ENCODE assay signal across 25 cellular contexts in genomic region chr5:171914939-171915338, GRCh38.
DNase-seq lines count a peak whose midpoint lies in the region; ATAC-seq, FAIRE-seq and TF ChIP-seq lines count a peak whose summit lies in the region.
"Had no signal": no experiment of that assay in that cellular context is flagged by ENCODE, and none has a peak within 500 bp of the region (broad histone marks: within the 10 kb centered on the region; RNA-seq: fewer than 3 reads in every experiment).

No MANE protein-coding gene starts in this region.

- DNase-seq in stimulated activated naive CD8-positive, alpha-beta T cell treated with anti-CD3 and anti-CD28 coated beads, Interleukin-15, amount 100 ng/mL, for 72 hours, result no peak
- DNase-seq in NCI-H2227 (lab: John Stamatoyannopoulos, UW; ENCODE audit: unreplicated experiment) (peak; percentile 23), H1 (ENCODE audit: low read depth in 1 of 2, low spot score in 2 of 2) (no peak), HUDEP-2 (lab: John Stamatoyannopoulos, UW; ENCODE audit: unreplicated experiment in 76 of 76) (no peak), SJCRH30 (no peak)
- DNase-seq in stimulated activated naive B cell treated with anti-CD40 and anti-IgM and Interleukin-4, amounts not matched to agents 10 μg/mL and 1 μg/mL and 100 μg/mL, for 72 hours, result no peak
- no peak for DNase-seq in naive thymus-derived CD4-positive, alpha-beta T cell
- DNase-seq: activated gamma-delta T cell; activated T-cell treated with anti-CD3 and anti-CD28 coated beads, Interleukin-2, amount 50 U/mL, for 24 hours; caudate nucleus; COR-L47; effector memory CD8-positive, alpha-beta T cell; erythroblast; heart left ventricle; left ventricle myocardium inferior; mesendoderm; NCI-H1930; NCI-H226; NCI-H526 treated with DMSO at 0.1 percent for 48 hours; right lobe of liver; upper lobe of left lung had no signal

- H3K18ac ChIP-seq in H1 (ENCODE audit: extremely low read depth, low read length), result no peak overlapping the region

- no peaks in the 10 kb centered on the region for H3K9me3 Mint-ChIP-seq in stimulated activated naive CD8-positive, alpha-beta T cell treated with anti-CD3 and anti-CD28 coated beads, Interleukin-15, Interleukin-2, amounts not matched to agents 100 ng/mL and 50 ng/mL, for 24 hours
- H3K9me3 Mint-ChIP-seq in stimulated activated naive CD8-positive, alpha-beta T cell treated with anti-CD3 and anti-CD28 coated beads, Interleukin-15, amount 100 ng/mL, for 72 hours, result peaks cover 0 to 8% of the 10 kb centered on the region in 2 donors
- peaks cover 0 to 4% of the 10 kb centered on the region in 2 donors for H3K9me3 Mint-ChIP-seq in stimulated activated naive B cell treated with anti-CD40 and anti-IgM and Interleukin-4, amounts not matched to agents 10 μg/mL and 1 μg/mL and 100 μg/mL, for 72 hours
- H3K9me3 Mint-ChIP-seq in naive thymus-derived CD4-positive, alpha-beta T cell, result peaks cover 0 to 6% (median 0%) of the 10 kb centered on the region in 11 donors
- H3K9me3 Mint-ChIP-seq: activated T-cell treated with anti-CD3 and anti-CD28 coated beads, Interleukin-2, amount 50 U/mL, for 24 hours; effector memory CD8-positive, alpha-beta T cell had no signal

- TF ChIP-seq CTCF in H1 (IDR thresholded peaks at IDR 0.05; ENCODE audit: control extremely low read depth in 1 of 3, insufficient read depth in 1 of 3, low read depth in 1 of 3, low read length in 3 of 3), result no peak

- H3K23ac ChIP-seq in H1 (ENCODE audit: insufficient read length), result no peak overlapping the region

- no peak overlapping the region for H3K4me3 Mint-ChIP-seq in stimulated activated naive CD8-positive, alpha-beta T cell treated with anti-CD3 and anti-CD28 coated beads, Interleukin-15, Interleukin-2, amounts not matched to agents 100 ng/mL and 50 ng/mL, for 24 hours
- no peak overlapping the region for H3K4me3 Mint-ChIP-seq in stimulated activated naive CD8-positive, alpha-beta T cell treated with anti-CD3 and anti-CD28 coated beads, Interleukin-15, amount 100 ng/mL, for 72 hours
- no peak overlapping the region for H3K4me3 Mint-ChIP-seq in stimulated activated naive B cell treated with anti-CD40 and anti-IgM and Interleukin-4, amounts not matched to agents 10 μg/mL and 1 μg/mL and 100 μg/mL, for 72 hours
- no peak overlapping the region for H3K4me3 Mint-ChIP-seq in naive thymus-derived CD4-positive, alpha-beta T cell
- H3K4me3 Mint-ChIP-seq: activated T-cell treated with anti-CD3 and anti-CD28 coated beads, Interleukin-2, amount 50 U/mL, for 24 hours; effector memory CD8-positive, alpha-beta T cell had no signal

- ATAC-seq in stimulated activated naive CD8-positive, alpha-beta T cell treated with anti-CD3 and anti-CD28 coated beads, Interleukin-15, amount 100 ng/mL, for 72 hours, result no peak
- ATAC-seq in stimulated activated naive B cell treated with anti-CD40 and anti-IgM and Interleukin-4, amounts not matched to agents 10 μg/mL and 1 μg/mL and 100 μg/mL, for 72 hours (replicated peaks), result peak; percentile 60 to 74
- ATAC-seq in naive thymus-derived CD4-positive, alpha-beta T cell, result no peak
- ATAC-seq: effector memory CD8-positive, alpha-beta T cell; heart left ventricle; right lobe of liver had no signal

- no peak overlapping the region for H4K8ac ChIP-seq in H1 (ENCODE audit: extremely low read depth, insufficient read depth, low read length)

- no peak overlapping the region for H2AK5ac ChIP-seq in H1 (ENCODE audit: low read depth, low read length)

- peak; percentile 7 for FAIRE-seq in H1 (lab: Jason Lieb, UNC)

- no peak overlapping the region for H2BK15ac ChIP-seq in H1 (ENCODE audit: low read length)

- CTCF ChIA-PET in H1 (lab: Charles Lee; ENCODE audit: partially characterized antibody), result interaction anchor here (0.6 to 1.8 kb wide), 4 partner anchors 16 to 144 kb away, joined by 3 to 5 read pairs (median 3); no protein-coding TSS in a partner anchor
- CTCF ChIA-PET in naive thymus-derived CD4-positive, alpha-beta T cell (lab: Charles Lee), result interaction anchor here (0.6 to 0.8 kb wide), 3 partner anchors 9 to 731 kb away, joined by 3 read pairs; no protein-coding TSS in a partner anchor

- POLR2A ChIA-PET in H1 (lab: Charles Lee; ENCODE audit: partially characterized antibody), result interaction anchor here (0.6 kb wide), 1 partner anchor 21 kb away, joined by 3 read pairs; no protein-coding TSS in a partner anchor
- POLR2A ChIA-PET in naive thymus-derived CD4-positive, alpha-beta T cell (lab: Charles Lee), result no interaction called here

- no peak overlapping the region for H4K91ac ChIP-seq in H1 (replicated peaks; ENCODE audit: insufficient read length, low read length)

- H3K27ac ChIP-seq in H1 (ENCODE audit: low read depth, low read length), result no peak overlapping the region
- no peak overlapping the region for H3K27ac ChIP-seq in naive thymus-derived CD4-positive, alpha-beta T cell (ENCODE audit: low read depth, low read length)
- no peak overlapping the region for H3K27ac ChIP-seq in SJCRH30
- H3K27ac ChIP-seq: BLaER1 treated with 17β-estradiol and CSF1 and Interleukin-3, amounts not matched to agents 10 nM and 100 nM; heart left ventricle; left ventricle myocardium inferior; right lobe of liver; RWPE1; SK-N-MC; upper lobe of left lung had no signal

- TF ChIP-seq POLR2A in H1 (IDR thresholded peaks at IDR 0.05; ENCODE audit: control extremely low read depth in 1 of 2, low read depth in 2 of 2, low read length in 2 of 2), result no peak

- no peak overlapping the region for H4K5ac ChIP-seq in H1 (ENCODE audit: insufficient read length, low read depth, low read length)

- no peak overlapping the region for H3K14ac ChIP-seq in H1 (ENCODE audit: insufficient read length)

- H3K36me3 ChIP-seq in H1 (ENCODE audit: control insufficient read depth in 2 of 4, insufficient read depth in 4 of 4, low read length in 3 of 4) (peaks cover 0 to 4% (median 1%) of the 10 kb centered on the region in 4 experiments; a peak in 4 of 8 replicates), SJCRH30 (no peaks in the 10 kb centered on the region)
- H3K36me3 ChIP-seq in naive thymus-derived CD4-positive, alpha-beta T cell (ENCODE audit: control insufficient read depth in 2 of 3, insufficient read depth in 3 of 3, low read length in 3 of 3), result peaks cover 0 to 4% (median 0%) of the 10 kb centered on the region in 3 experiments

- no peak overlapping the region for H3K4me2 ChIP-seq in H1 (ENCODE audit: insufficient read depth in 1 of 2, low read depth in 2 of 2, low read length in 2 of 2)

- H3K27me3 ChIP-seq in H1 (replicated peaks in 1 of 4; ENCODE audit: control insufficient read depth in 3 of 4, extremely low read depth in 1 of 4, insufficient read depth in 3 of 4, low read length in 3 of 4) (no peaks in the 10 kb centered on the region), SJCRH30 (no peaks in the 10 kb centered on the region)
- H3K27me3 ChIP-seq in naive thymus-derived CD4-positive, alpha-beta T cell (ENCODE audit: control insufficient read depth in 2 of 2, insufficient read depth in 2 of 2, low read length in 2 of 2), result no peaks in the 10 kb centered on the region
- H3K27me3 ChIP-seq: BLaER1 treated with 17β-estradiol and CSF1 and Interleukin-3, amounts not matched to agents 10 nM and 100 nM; heart left ventricle; right lobe of liver; upper lobe of left lung had no signal

- peaks cover 0 to 11% (median 9%) of the 10 kb centered on the region in 4 experiments; a peak in 5 of 7 replicates for H3K4me1 ChIP-seq in H1 (replicated peaks in 1 of 4; ENCODE audit: control insufficient read depth in 3 of 4, insufficient read depth in 4 of 4, low read length in 3 of 4)
- peaks cover 4 to 12% of the 10 kb centered on the region in 2 donors for H3K4me1 ChIP-seq in naive thymus-derived CD4-positive, alpha-beta T cell (ENCODE audit: control insufficient read depth in 2 of 2, insufficient read depth in 2 of 2, low read length in 2 of 2)
- no peaks in the 10 kb centered on the region for H3K4me1 ChIP-seq in SJCRH30

- no peaks in the 10 kb centered on the region; the same call in 1 of the 2 replicates for H3K23me2 ChIP-seq in H1 (ENCODE audit: low read depth, low read length)

- no peaks in the 10 kb centered on the region for H3K9me3 ChIP-seq in H1 (ENCODE audit: insufficient read depth in 2 of 2, low read depth in 1 of 2, low read length in 1 of 2)
- no peaks in the 10 kb centered on the region for H3K9me3 ChIP-seq in naive thymus-derived CD4-positive, alpha-beta T cell (ENCODE audit: control insufficient read depth in 2 of 3, low read length in 3 of 3)
- H3K9me3 ChIP-seq in SJCRH30 (replicated peaks), result no peaks in the 10 kb centered on the region
- H3K9me3 ChIP-seq: BLaER1 treated with 17β-estradiol and CSF1 and Interleukin-3, amounts not matched to agents 10 nM and 100 nM; heart left ventricle; left ventricle myocardium inferior; right lobe of liver; upper lobe of left lung had no signal

- no peak overlapping the region for H3K4ac ChIP-seq in H1 (replicated peaks; ENCODE audit: insufficient read length, low read depth, low read length)

- H2AFZ ChIP-seq in H1 (ENCODE audit: low read length), result no peak overlapping the region

- no peaks in the 10 kb centered on the region for H3K27me3 Mint-ChIP-seq in stimulated activated naive CD8-positive, alpha-beta T cell treated with anti-CD3 and anti-CD28 coated beads, Interleukin-15, Interleukin-2, amounts not matched to agents 100 ng/mL and 50 ng/mL, for 24 hours
- H3K27me3 Mint-ChIP-seq in stimulated activated naive CD8-positive, alpha-beta T cell treated with anti-CD3 and anti-CD28 coated beads, Interleukin-15, amount 100 ng/mL, for 72 hours, result no peaks in the 10 kb centered on the region
- H3K27me3 Mint-ChIP-seq in stimulated activated naive B cell treated with anti-CD40 and anti-IgM and Interleukin-4, amounts not matched to agents 10 μg/mL and 1 μg/mL and 100 μg/mL, for 72 hours, result no peaks in the 10 kb centered on the region
- H3K27me3 Mint-ChIP-seq in naive thymus-derived CD4-positive, alpha-beta T cell, result no peaks in the 10 kb centered on the region
- H3K27me3 Mint-ChIP-seq: activated T-cell treated with anti-CD3 and anti-CD28 coated beads, Interleukin-2, amount 50 U/mL, for 24 hours; effector memory CD8-positive, alpha-beta T cell had no signal

- no peak overlapping the region for H3K9ac ChIP-seq in H1 (replicated peaks in 1 of 4; ENCODE audit: extremely low read depth in 1 of 4, low read depth in 3 of 4, low read length in 3 of 4)
- H3K9ac ChIP-seq: BLaER1 treated with 17β-estradiol and CSF1 and Interleukin-3, amounts not matched to agents 10 nM and 100 nM had no signal

- no peak overlapping the region for H2BK12ac ChIP-seq in H1 (ENCODE audit: low read depth, low read length)

- no peak overlapping the region for H2BK5ac ChIP-seq in H1 (ENCODE audit: low read depth, low read length)

- peaks cover 19% of the 10 kb centered on the region for H3K36me3 Mint-ChIP-seq in stimulated activated naive CD8-positive, alpha-beta T cell treated with anti-CD3 and anti-CD28 coated beads, Interleukin-15, Interleukin-2, amounts not matched to agents 100 ng/mL and 50 ng/mL, for 24 hours (ENCODE audit: low read depth)
- H3K36me3 Mint-ChIP-seq in stimulated activated naive B cell treated with anti-CD40 and anti-IgM and Interleukin-4, amounts not matched to agents 10 μg/mL and 1 μg/mL and 100 μg/mL, for 72 hours, result peaks cover 22 to 31% of the 10 kb centered on the region in 2 donors
- H3K36me3 Mint-ChIP-seq in naive thymus-derived CD4-positive, alpha-beta T cell, result peaks cover 0 to 4% (median 0%) of the 10 kb centered on the region in 5 donors

- no peak overlapping the region for H2BK20ac ChIP-seq in H1 (ENCODE audit: low read length)

- H4K20me1 ChIP-seq in H1 (replicated peaks in 1 of 2; ENCODE audit: control insufficient read depth in 1 of 2, insufficient read depth in 2 of 2, low read length in 2 of 2), result peaks cover 11 to 16% of the 10 kb centered on the region in 2 experiments

- 50% methylated on average over 1 of the region's 1 CpG; no CpG with 5 or more reads in 1 of the 2 experiments for whole genome bisulfite sequencing in H1 (ENCODE audit: extremely low coverage in 1 of 2, insufficient coverage in 1 of 2, insufficient read length in 1 of 2, insufficient replicate concordance in 2 of 2, low coverage in 1 of 2, low lambda C conversion rate in 2 of 2, missing lambda C conversion rate in 1 of 2), 2 experiments

- peaks cover 4% of the 10 kb centered on the region; the same call in 1 of the 2 replicates for H3K79me1 ChIP-seq in H1 (ENCODE audit: low read depth, low read length)

- no peak for TF ChIP-seq RAD21 in H1 (IDR thresholded peaks at IDR 0.05 in 1 of 2, conservative IDR thresholded peaks at IDR 0.05 in 1 of 2; ENCODE audit: low read depth in 2 of 2, low read length in 2 of 2)

- H3K4me3 ChIP-seq in H1 (ENCODE audit: extremely low read depth in 1 of 4, insufficient read depth in 2 of 4, low read depth in 3 of 4, low read length in 4 of 4) (no peak overlapping the region), SJCRH30 (no peak overlapping the region)
- no peak overlapping the region for H3K4me3 ChIP-seq in naive thymus-derived CD4-positive, alpha-beta T cell (ENCODE audit: low read length)
- H3K4me3 ChIP-seq: BLaER1 treated with 17β-estradiol and CSF1 and Interleukin-3, amounts not matched to agents 10 nM and 100 nM; heart left ventricle; left ventricle myocardium inferior; right lobe of liver; SK-N-MC; upper lobe of left lung had no signal

- H3K4me1 Mint-ChIP-seq in stimulated activated naive CD8-positive, alpha-beta T cell treated with anti-CD3 and anti-CD28 coated beads, Interleukin-15, Interleukin-2, amounts not matched to agents 100 ng/mL and 50 ng/mL, for 24 hours (ENCODE audit: low read depth), result peaks cover 80% of the 10 kb centered on the region
- H3K4me1 Mint-ChIP-seq in stimulated activated naive CD8-positive, alpha-beta T cell treated with anti-CD3 and anti-CD28 coated beads, Interleukin-15, amount 100 ng/mL, for 72 hours, result peaks cover 81% of the 10 kb centered on the region
- H3K4me1 Mint-ChIP-seq in stimulated activated naive B cell treated with anti-CD40 and anti-IgM and Interleukin-4, amounts not matched to agents 10 μg/mL and 1 μg/mL and 100 μg/mL, for 72 hours, result peaks cover 46 to 80% of the 10 kb centered on the region in 2 donors
- H3K4me1 Mint-ChIP-seq in naive thymus-derived CD4-positive, alpha-beta T cell, result peaks cover 32 to 69% (median 63%) of the 10 kb centered on the region in 7 donors

- H3K56ac ChIP-seq in H1 (replicated peaks; ENCODE audit: insufficient read length, low read depth, low read length), result no peak overlapping the region

- peak overlapping the region; percentile 17 for H3K27ac Mint-ChIP-seq in stimulated activated naive CD8-positive, alpha-beta T cell treated with anti-CD3 and anti-CD28 coated beads, Interleukin-15, Interleukin-2, amounts not matched to agents 100 ng/mL and 50 ng/mL, for 24 hours
- peak overlapping the region in 1 of 2 donors; percentile 91 for H3K27ac Mint-ChIP-seq in stimulated activated naive CD8-positive, alpha-beta T cell treated with anti-CD3 and anti-CD28 coated beads, Interleukin-15, amount 100 ng/mL, for 72 hours
- H3K27ac Mint-ChIP-seq in stimulated activated naive B cell treated with anti-CD40 and anti-IgM and Interleukin-4, amounts not matched to agents 10 μg/mL and 1 μg/mL and 100 μg/mL, for 72 hours, result peak overlapping the region; percentile 85
- H3K27ac Mint-ChIP-seq in naive thymus-derived CD4-positive, alpha-beta T cell, result peak overlapping the region in 3 of 9 donors; percentile 25 to 88 (median 44)
- H3K27ac Mint-ChIP-seq: activated T-cell treated with anti-CD3 and anti-CD28 coated beads, Interleukin-2, amount 50 U/mL, for 24 hours had no signal

- TF ChIP-seq EP300 in H1 (IDR thresholded peaks at IDR 0.05; ENCODE audit: borderline replicate concordance in 1 of 2, low read depth in 2 of 2, low read length in 2 of 2), result no peak

- H2BK120ac ChIP-seq in H1 (replicated peaks; ENCODE audit: low read depth, low read length), result no peak overlapping the region

- H3K79me2 ChIP-seq in H1 (ENCODE audit: control insufficient read depth in 1 of 2, insufficient read depth in 2 of 2, low read length in 2 of 2), result peaks cover 7 to 95% of the 10 kb centered on the region in 2 experiments; a peak in 3 of 4 replicates

- intact Hi-C loops in naive thymus-derived CD4-positive, alpha-beta T cell (cut with micrococcal nuclease), result loop anchor here (5.0 kb wide), 2 partner anchors 142 to 538 kb away; no protein-coding TSS in a partner anchor

Comparison
In these comparisons a context has a peak if more than half of its experiments do, and no peak if none do; other contexts are left out.
1. ATAC-seq: peak in stimulated activated naive B cell treated with anti-CD40 and anti-IgM and Interleukin-4, amounts not matched to agents 10 μg/mL and 1 μg/mL and 100 μg/mL, for 72 hours (2 of 2); none in stimulated activated naive CD8-positive, alpha-beta T cell treated with anti-CD3 and anti-CD28 coated beads, Interleukin-15, amount 100 ng/mL, for 72 hours (single experiment) and naive thymus-derived CD4-positive, alpha-beta T cell (single experiment).